ENCODE assay signal across 22 cellular contexts in the genomic region with DNA sequence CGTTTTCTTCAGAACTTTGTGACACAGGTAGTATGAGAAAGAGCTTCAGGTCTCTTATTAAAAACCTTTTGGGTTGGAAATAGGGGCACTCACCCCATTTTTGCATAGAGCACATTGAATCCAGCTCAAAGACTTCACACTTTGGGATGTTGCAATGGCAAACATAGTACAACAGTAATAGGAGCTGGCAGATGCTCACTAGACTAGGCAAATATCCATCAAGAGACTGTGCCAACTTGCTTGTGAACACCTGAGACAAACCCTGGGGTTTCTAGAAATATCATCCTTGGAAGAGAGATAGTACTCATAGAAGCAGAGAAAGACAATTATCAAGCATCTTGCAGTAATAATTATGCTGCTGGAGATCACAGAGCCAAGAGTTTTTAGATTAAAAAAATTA.
"Had no signal": no experiment of that assay in that cellular context is flagged by ENCODE, and none has a peak within 500 bp of the region (broad histone marks: within the 10 kb centered on the region; RNA-seq: fewer than 3 reads in every experiment).

No MANE protein-coding gene starts in this region.

- H3K4me3 ChIP-seq: adrenal gland, breast epithelium, gastroesophageal sphincter, heart right ventricle, mucosa of descending colon, neural progenitor cell, right atrium auricular region, thyroid gland had no signal

- H3K27ac ChIP-seq: adrenal gland, breast epithelium, gastroesophageal sphincter, neural progenitor cell, right atrium auricular region, thyroid gland, WERI-Rb-1 had no signal

- DNase-seq: activated CD4-positive, alpha-beta T cell treated with anti-CD3 and anti-CD28 coated beads for 1 hour; activated CD8-positive, alpha-beta memory T cell treated with anti-CD3 and anti-CD28 coated beads for 24 hours; activated CD8-positive, alpha-beta memory T cell treated with anti-CD3 and anti-CD28 coated beads, Interleukin-2, amount 50 U/mL, for 48 hours; activated gamma-delta T cell treated with Interleukin-2 at 50 U/mL for 16 hours; adrenal gland; cerebellar nuclear complex; cortex of kidney; heart right ventricle; left ventricle myocardium superior; mucosa of descending colon; naive B cell; stimulated activated CD4-positive, alpha-beta T cell treated with anti-CD3 and anti-CD28 coated beads, Interleukin-12 subunit alpha, Interleukin-12 subunit beta, amount 100 ng/mL, for 4 hours; stimulated activated CD4-positive, alpha-beta T cell treated with anti-CD3 and anti-CD28 coated beads, Interleukin-1b, Interleukin-23, amount 100 ng/mL, for 48 hours; stimulated activated CD8-positive, alpha-beta memory T cell treated with anti-CD3 and anti-CD28 coated beads, Interleukin-4, amount 100 ng/mL, for 48 hours; stimulated activated naive CD4-positive, alpha-beta T cell; thyroid gland; WERI-Rb-1 had no signal

- H3K9me3 ChIP-seq: adrenal gland, breast epithelium, gastroesophageal sphincter, heart right ventricle, mucosa of descending colon, right atrium auricular region, thyroid gland had no signal

- ATAC-seq: activated naive CD4-positive, alpha-beta T cell treated with anti-CD3 and anti-CD28 coated beads, Interleukin-2, amount 50 U/mL, for 72 hours; gastroesophageal sphincter; mucosa of descending colon had no signal

- H3K36me3 ChIP-seq: adrenal gland, breast epithelium, gastroesophageal sphincter, heart right ventricle, neural progenitor cell, right atrium auricular region, thyroid gland, WERI-Rb-1 had no signal

- H3K27me3 ChIP-seq: adrenal gland, breast epithelium, gastroesophageal sphincter, heart right ventricle, neural progenitor cell, right atrium auricular region, thyroid gland had no signal

- H3K4me1 ChIP-seq: breast epithelium, thyroid gland had no signal
